8 cellular contexts compared by ENCODE assay signal in the genomic region with DNA sequence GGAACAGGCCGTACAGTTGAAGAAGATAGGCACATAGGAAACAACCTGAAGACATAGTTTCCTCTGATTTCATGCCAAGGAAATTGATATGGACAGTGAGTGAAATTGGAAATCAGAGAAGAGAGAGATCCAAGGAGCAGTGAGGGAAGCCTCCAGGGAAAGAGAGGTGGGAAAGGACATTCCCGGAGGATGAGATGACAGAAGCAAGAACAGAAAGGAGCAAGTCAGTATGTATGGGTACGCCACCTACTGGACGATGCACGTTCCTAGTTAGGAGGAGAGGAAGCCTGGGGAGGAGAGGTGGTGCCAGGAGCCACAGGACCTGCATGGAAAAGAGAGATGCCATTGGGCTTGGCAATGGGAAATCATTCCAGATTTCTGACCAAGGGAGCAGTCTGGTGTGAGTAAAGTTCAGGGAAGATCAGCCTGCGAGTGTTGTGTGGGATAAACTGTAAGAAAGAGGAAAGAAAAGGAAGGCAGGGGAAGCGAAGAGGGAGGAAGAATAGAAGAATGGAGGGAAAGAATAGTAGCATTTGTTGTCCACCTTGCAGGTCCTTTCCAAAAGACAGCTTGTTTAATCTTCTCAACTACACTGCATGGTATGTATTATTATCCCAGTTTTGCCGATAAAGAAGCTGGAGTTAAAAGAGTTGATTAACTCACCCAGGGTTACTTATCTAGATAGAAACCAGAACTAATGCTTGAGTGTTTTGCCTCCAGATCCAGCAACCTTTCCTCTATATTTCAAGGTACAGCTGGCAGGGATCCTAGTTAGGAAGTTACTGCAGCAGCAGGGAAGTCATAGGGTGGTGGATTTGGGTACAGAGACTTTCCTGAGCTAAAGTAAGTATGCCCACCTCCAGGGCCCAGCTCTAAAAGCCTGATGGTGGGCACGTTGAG. TPM values are rescaled to one million over a fixed set of nuclear protein-coding genes. Genes with fewer than 3 reads are reported as not detected.
A peak's percentile ranks its signal among the peaks of the same experiment; 100 is the strongest.
DNase-seq lines count a peak whose midpoint lies in the region; ATAC-seq and TF ChIP-seq lines count a peak whose summit lies in the region.

No MANE protein-coding gene starts in this region.

- H3K4me1 ChIP-seq in PC-9 (replicated peaks; ENCODE audit: insufficient read depth) (peaks cover 80% of the 10 kb centered on the region), ascending aorta (no peaks in the 10 kb centered on the region)

- no peaks in the 10 kb centered on the region for H4K20me1 ChIP-seq in PC-9 (ENCODE audit: insufficient read depth)

- CTCF ChIA-PET in PC-9 (lab: Charles Lee): interaction anchor here (0.6 to 2.9 kb wide), 8 partner anchors 15 to 96 kb away, joined by 3 to 13 read pairs (median 6); a partner anchor contains a TSS

- H3K4me2 ChIP-seq in PC-9: peak overlapping the region; percentile 70

- POLR2A ChIA-PET in PC-9 (lab: Charles Lee; ENCODE audit: unreplicated experiment): interaction anchor here (0.6 to 1.0 kb wide), 2 partner anchors 10 to 20 kb away, joined by 4 to 5 read pairs; no protein-coding TSS in a partner anchor

- ATAC-seq in HG03175 (IDR thresholded peaks at IDR 0.05; ENCODE audit: unreplicated experiment) (no peak), GM21529 (IDR thresholded peaks at IDR 0.05; ENCODE audit: unreplicated experiment) (no peak)

- H3K4me3 ChIP-seq in PC-9 (no peak overlapping the region), ascending aorta (no peak overlapping the region)

- TF ChIP-seq CTCF in PC-9 (conservative IDR thresholded peaks at IDR 0.05) (peak; percentile 71), ascending aorta (IDR thresholded peaks at IDR 0.05) (peak in 2 of 3 experiments; percentile 39 to 50)

- DNase-seq in DMS53 (lab: John Stamatoyannopoulos, UW): peak; percentile 91
- peak; percentile 81 for DNase-seq in HT1080 (ENCODE audit: low read depth)
- DNase-seq in PC-9: peak; percentile 50 to 59
- DNase-seq in ascending aorta (ENCODE audit: low spot score in 2 of 2): no peak
- DNase-seq in hepatic stellate cell (ENCODE audit: low spot score): peak; percentile 69
- peak; percentile 22 to 40 for DNase-seq in stimulated activated CD4-positive, alpha-beta T cell treated with anti-CD3 and anti-CD28 coated beads, Interleukin-2, amount 100 ng/mL, for 48 hours

- intact Hi-C loops in PC-9 (cut with micrococcal nuclease; ENCODE audit: unreplicated experiment) (loop anchor here (5.0 kb wide), 1 partner anchor 387 kb away; no protein-coding TSS in a partner anchor), ascending aorta (cut with DNase I) (no loop called here)

- H3K36me3 ChIP-seq in PC-9 (ENCODE audit: low read depth) (no peaks in the 10 kb centered on the region), ascending aorta (no peaks in the 10 kb centered on the region)

- H3K27ac ChIP-seq in PC-9 (peak overlapping the region; percentile 93), ascending aorta (no peak overlapping the region)

- H3F3A ChIP-seq in PC-9 (ENCODE audit: insufficient read depth, low read depth): peaks cover 54% of the 10 kb centered on the region

- H3K79me2 ChIP-seq in PC-9 (ENCODE audit: low read depth): no peaks in the 10 kb centered on the region

- no peak overlapping the region for H2AFZ ChIP-seq in PC-9

- H3K9me3 ChIP-seq in PC-9 (ENCODE audit: insufficient read depth, low read depth) (peaks cover 8% of the 10 kb centered on the region; the same call in 1 of the 2 replicates), ascending aorta (no peaks in the 10 kb centered on the region)

- no peaks in the 10 kb centered on the region for H3K9me2 ChIP-seq in PC-9 (ENCODE audit: insufficient read depth)

- no peaks in the 10 kb centered on the region for H3K27me3 ChIP-seq in PC-9 (ENCODE audit: insufficient read depth, low read depth)
- H3K27me3 ChIP-seq in ascending aorta: no peaks in the 10 kb centered on the region

- no TSS peak for BruUV-seq in PC-9 (replicated peaks; lab: Mats Ljungman, UMichigan)

RNA-seq across cellular contexts. Expression of a gene that starts 27.4 kb away (rescaled TPM):
- 0.20 and 0.59 TPM in 2 replicates for total RNA-seq in HT1080 (2014; rRNA removed; shearing (Covaris generic))
- 0.08 and 0.23 TPM in 2 replicates for polyA plus RNA-seq in HT1080 (2015; cell fraction: cytosol; rRNA removed)
- polyA plus RNA-seq in HT1080 (2015; cell fraction: nucleus; rRNA removed): 0.19 and 0.26 TPM in 2 replicates
- total RNA-seq in PC-9 (2021): 30.2 and 36.7 TPM in 2 replicates
- not detected for total RNA-seq in ascending aorta

RNA-seq across cellular contexts. Expression of a gene that starts 34.9 kb away (rescaled TPM):
- total RNA-seq in HT1080 (2014; rRNA removed; shearing (Covaris generic)): not detected in 2 replicates
- polyA plus RNA-seq in HT1080 (2015; cell fraction: cytosol; rRNA removed): not detected in 2 replicates
- not detected in 2 replicates for polyA plus RNA-seq in HT1080 (2015; cell fraction: nucleus; rRNA removed)
- total RNA-seq in PC-9 (2021): not detected in 2 replicates
- total RNA-seq in ascending aorta: not detected

RNA-seq across cellular contexts. Expression of a gene that starts 45.8 kb away (rescaled TPM):
- 9.6 and 9.8 TPM in 2 replicates for total RNA-seq in HT1080 (2014; rRNA removed; shearing (Covaris generic))
- polyA plus RNA-seq in HT1080 (2015; cell fraction: cytosol; rRNA removed): 6.8 and 8.8 TPM in 2 replicates
- 15.1 and 17.7 TPM in 2 replicates for polyA plus RNA-seq in HT1080 (2015; cell fraction: nucleus; rRNA removed)
- total RNA-seq in PC-9 (2021) (11.2 and 12.5 TPM in 2 replicates), ascending aorta (4.0 TPM)

RNA-seq across cellular contexts. Expression of a gene that starts 47.9 kb away (rescaled TPM):
- total RNA-seq in HT1080 (2014; rRNA removed; shearing (Covaris generic)): 0.07 and 0.11 TPM in 2 replicates
- 0.56 and 0.90 TPM in 2 replicates for polyA plus RNA-seq in HT1080 (2015; cell fraction: cytosol; rRNA removed)
- 1.8 and 2.0 TPM in 2 replicates for polyA plus RNA-seq in HT1080 (2015; cell fraction: nucleus; rRNA removed)
- total RNA-seq in PC-9 (2021): 16.3 and 28.0 TPM in 2 replicates
- 1.2 TPM for total RNA-seq in ascending aorta

RNA-seq across cellular contexts. Expression of a gene that starts 58.9 kb away (rescaled TPM):
- 0.13 TPM in 1 of 2 replicates, not detected in the other for total RNA-seq in HT1080 (2014; rRNA removed; shearing (Covaris generic))
- polyA plus RNA-seq in HT1080 (2015; cell fraction: cytosol; rRNA removed): 0.03 TPM in 2 replicates
- 0.05 and 0.06 TPM in 2 replicates for polyA plus RNA-seq in HT1080 (2015; cell fraction: nucleus; rRNA removed)
- total RNA-seq in PC-9 (2021) (0.10 TPM in 1 of 2 replicates, not detected in the other), ascending aorta (0.53 TPM)

Comparison
In these comparisons a context has a peak if more than half of its experiments do, and no peak if none do; other contexts are left out.
1. DNase-seq: peak in DMS53 (single experiment), HT1080 (single experiment), PC-9 (2 of 2), hepatic stellate cell (single experiment) and stimulated activated CD4-positive, alpha-beta T cell treated with anti-CD3 and anti-CD28 coated beads, Interleukin-2, amount 100 ng/mL, for 48 hours (2 of 2); none in ascending aorta (0 of 2).
2. RNA of a gene that starts 27.4 kb away (total RNA-seq): 30.2 to 36.7 TPM in PC-9; 0.20 to 0.59 TPM in HT1080 and not detected in ascending aorta (single experiment); every median in the first group is over 10 times any median in the second.